1 cellular context compared by ENCODE assay signal in the genomic region with DNA sequence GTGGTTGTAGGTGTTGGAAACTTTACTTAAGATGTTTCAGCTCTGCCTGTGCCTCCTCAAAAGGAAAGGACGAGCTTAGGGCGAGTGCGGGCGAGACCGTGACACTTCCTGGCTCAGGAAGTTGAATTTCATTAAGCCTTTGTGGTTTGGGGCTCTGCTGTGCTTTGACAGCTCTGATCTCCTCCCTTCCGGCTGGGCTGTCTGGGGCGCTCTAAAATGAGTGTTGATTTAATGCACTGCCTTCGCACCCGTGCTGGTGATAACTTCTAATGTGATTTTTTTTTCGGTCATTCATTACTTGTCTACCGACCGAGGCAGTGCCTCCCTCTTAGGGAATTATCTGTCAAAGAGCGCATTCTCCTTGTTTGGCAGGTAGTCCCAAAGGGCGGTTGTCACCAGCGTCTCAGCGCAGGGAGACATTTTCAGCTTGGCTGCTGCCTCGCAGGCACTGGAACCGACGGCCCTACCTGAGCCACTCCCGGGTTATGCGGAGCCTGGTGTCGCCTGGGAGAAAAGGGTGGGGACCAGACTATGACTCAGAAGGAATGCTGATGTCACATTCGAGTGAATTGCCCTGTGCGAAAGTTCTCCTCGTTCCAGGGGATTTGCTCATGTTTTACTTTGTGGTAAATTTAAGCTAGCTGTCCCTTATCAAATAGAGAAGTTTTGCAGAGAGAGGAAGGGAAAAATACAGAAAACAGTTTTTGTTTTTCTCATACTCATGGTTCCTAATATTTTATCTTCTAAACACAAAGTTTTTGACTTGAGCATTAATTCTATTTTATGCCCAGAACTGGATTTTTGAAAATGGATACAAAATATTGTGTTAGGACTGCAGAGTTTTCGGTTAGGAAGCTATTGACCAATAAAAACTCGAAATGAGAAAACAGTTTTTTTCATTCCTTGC.
A peak's percentile ranks its signal among the peaks of the same experiment; 100 is the strongest.
TF ChIP-seq lines count a peak whose summit lies in the region.

No MANE protein-coding gene starts in this region.

TF ChIP-seq in H1, 55 proteins besides CTCF, POLR2A, EP300 and RAD21:
- TF ChIP-seq KDM5A (IDR thresholded peaks at IDR 0.05; ENCODE audit: low read length) (no peak), GTF2F1 (IDR thresholded peaks at IDR 0.05; ENCODE audit: borderline replicate concordance, low read depth, low read length) (no peak), YY1 (IDR thresholded peaks at IDR 0.05; ENCODE audit: low read depth, low read length) (no peak), MAX (IDR thresholded peaks at IDR 0.05) (peak; percentile 23; the same call in 1 of the 2 replicates), SP1 (IDR thresholded peaks at IDR 0.05; ENCODE audit: low read depth, low read length) (no peak), TAF7 (optimal IDR thresholded peaks at IDR 0.05; ENCODE audit: borderline replicate concordance, low read depth, low read length) (no peak), TCF12 (IDR thresholded peaks at IDR 0.05; ENCODE audit: low read depth, low read length) (no peak), SIN3A (conservative IDR thresholded peaks at IDR 0.05 in 1 of 2, IDR thresholded peaks at IDR 0.05 in 1 of 2; ENCODE audit: low read depth in 1 of 2, low read length in 2 of 2) (peak; percentile 10 to 91; a peak in 3 of 4 replicates), CHD2 (IDR thresholded peaks at IDR 0.05; ENCODE audit: low read length) (no peak), KDM1A (IDR thresholded peaks at IDR 0.05; ENCODE audit: borderline replicate concordance, low read length) (no peak), SIRT6 (IDR thresholded peaks at IDR 0.05; ENCODE audit: low read length) (no peak), CTBP2 (IDR thresholded peaks at IDR 0.05; ENCODE audit: borderline replicate concordance, insufficient read depth, insufficient read length, low read length) (peak; percentile 84), JUND (IDR thresholded peaks at IDR 0.05; ENCODE audit: low read length) (peak; percentile 65; the same call in 1 of the 2 replicates), SIX5 (IDR thresholded peaks at IDR 0.05; ENCODE audit: low read depth, low read length) (no peak), CBX5 (IDR thresholded peaks at IDR 0.05; ENCODE audit: low read depth, low read length) (no peak), KDM4A (IDR thresholded peaks at IDR 0.05; ENCODE audit: low read depth, low read length, severe bottlenecking) (no peak), SP4 (IDR thresholded peaks at IDR 0.05; ENCODE audit: low read length) (no peak), EGR1 (IDR thresholded peaks at IDR 0.05; ENCODE audit: borderline replicate concordance, low read depth, low read length) (no peak), CEBPB (IDR thresholded peaks at IDR 0.05; ENCODE audit: low read depth, low read length) (no peak), JUN (IDR thresholded peaks at IDR 0.05; ENCODE audit: low read depth, low read length) (no peak), TBP (IDR thresholded peaks at IDR 0.05; ENCODE audit: low read depth, low read length) (no peak), BACH1 (IDR thresholded peaks at IDR 0.05; ENCODE audit: low read length) (no peak), CHD1 (IDR thresholded peaks at IDR 0.05; ENCODE audit: low read depth, low read length) (no peak), POLR2AphosphoS5 (IDR thresholded peaks at IDR 0.05; ENCODE audit: low read depth, low read length) (no peak), RFX5 (IDR thresholded peaks at IDR 0.05; ENCODE audit: borderline replicate concordance, low read depth, low read length) (no peak), HDAC6 (IDR thresholded peaks at IDR 0.05; ENCODE audit: low read depth, low read length) (no peak), TEAD4 (IDR thresholded peaks at IDR 0.05; ENCODE audit: low read depth, low read length) (0 out of 2 replicates have a peak, but pooled peaks have one; percentile 11), CREB1 (IDR thresholded peaks at IDR 0.05) (no peak), ZNF274 (IDR thresholded peaks at IDR 0.05; ENCODE audit: borderline replicate concordance, extremely low read depth, low read length) (no peak), HDAC2 (IDR thresholded peaks at IDR 0.05; ENCODE audit: borderline replicate concordance in 1 of 2, low read depth in 2 of 2, low read length in 2 of 2) (0 out of 4 replicates have a peak, but pooled peaks of 1 of the 2 experiments have one; percentile 74), SUZ12 (IDR thresholded peaks at IDR 0.05; ENCODE audit: low read length) (no peak), BRCA1 (IDR thresholded peaks at IDR 0.05; ENCODE audit: low read depth, low read length) (no peak), FOSL1 (IDR thresholded peaks at IDR 0.05; ENCODE audit: insufficient read depth, low read depth, low read length) (no peak), NRF1 (IDR thresholded peaks at IDR 0.05; ENCODE audit: low read depth, low read length) (no peak), SP2 (IDR thresholded peaks at IDR 0.05; ENCODE audit: low read length) (no peak), GABPA (IDR thresholded peaks at IDR 0.05; ENCODE audit: borderline replicate concordance, insufficient read depth, low read length) (no peak), NANOG (IDR thresholded peaks at IDR 0.05; ENCODE audit: insufficient read depth, low read depth, low read length, poor library complexity, severe bottlenecking) (no peak), EZH2 (IDR thresholded peaks at IDR 0.05; ENCODE audit: low read depth, low read length, severe bottlenecking) (no peak), ASH2L (IDR thresholded peaks at IDR 0.05; ENCODE audit: low read length) (no peak), MAFK (IDR thresholded peaks at IDR 0.05; ENCODE audit: low read depth, low read length) (no peak), E2F6 (IDR thresholded peaks at IDR 0.05) (no peak), CBX8 (IDR thresholded peaks at IDR 0.05; ENCODE audit: borderline replicate concordance, low read depth, low read length) (no peak), PHF8 (conservative IDR thresholded peaks at IDR 0.05; ENCODE audit: low read depth, low read length) (no peak), CHD7 (IDR thresholded peaks at IDR 0.05; ENCODE audit: insufficient replicate concordance, low read length) (no peak), SAP30 (IDR thresholded peaks at IDR 0.05; ENCODE audit: insufficient read depth, insufficient replicate concordance, low read length) (peak; percentile 96), RNF2 (IDR thresholded peaks at IDR 0.05; ENCODE audit: borderline replicate concordance, low read depth, low read length, missing control alignments, poor library complexity, severe bottlenecking) (no peak), POU5F1 (IDR thresholded peaks at IDR 0.05; ENCODE audit: low read depth, low read length) (no peak), BCL11A (IDR thresholded peaks at IDR 0.05; ENCODE audit: low read depth in 2 of 2, low read length in 2 of 2) (no peak), RXRA (IDR thresholded peaks at IDR 0.05; ENCODE audit: insufficient read depth, low read depth, low read length) (no peak), SRF (IDR thresholded peaks at IDR 0.05; ENCODE audit: low read depth, low read length) (no peak), TAF1 (IDR thresholded peaks at IDR 0.05; ENCODE audit: low read depth, low read length) (peak; percentile 56; the same call in 1 of the 2 replicates), RBBP5 (IDR thresholded peaks at IDR 0.05; ENCODE audit: borderline replicate concordance, low read depth, low read length) (no peak)
- TF ChIP-seq, protein P1, sequence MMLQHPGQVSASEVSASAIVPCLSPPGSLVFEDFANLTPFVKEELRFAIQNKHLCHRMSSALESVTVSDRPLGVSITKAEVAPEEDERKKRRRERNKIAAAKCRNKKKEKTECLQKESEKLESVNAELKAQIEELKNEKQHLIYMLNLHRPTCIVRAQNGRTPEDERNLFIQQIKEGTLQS (IDR thresholded peaks at IDR 0.05; ENCODE audit: insufficient read depth, low read depth, low read length): no peak
- TF ChIP-seq, protein P2, sequence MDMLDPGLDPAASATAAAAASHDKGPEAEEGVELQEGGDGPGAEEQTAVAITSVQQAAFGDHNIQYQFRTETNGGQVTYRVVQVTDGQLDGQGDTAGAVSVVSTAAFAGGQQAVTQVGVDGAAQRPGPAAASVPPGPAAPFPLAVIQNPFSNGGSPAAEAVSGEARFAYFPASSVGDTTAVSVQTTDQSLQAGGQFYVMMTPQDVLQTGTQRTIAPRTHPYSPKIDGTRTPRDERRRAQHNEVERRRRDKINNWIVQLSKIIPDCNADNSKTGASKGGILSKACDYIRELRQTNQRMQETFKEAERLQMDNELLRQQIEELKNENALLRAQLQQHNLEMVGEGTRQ (IDR thresholded peaks at IDR 0.05; ENCODE audit: low read length): no peak
- TF ChIP-seq, protein P3, sequence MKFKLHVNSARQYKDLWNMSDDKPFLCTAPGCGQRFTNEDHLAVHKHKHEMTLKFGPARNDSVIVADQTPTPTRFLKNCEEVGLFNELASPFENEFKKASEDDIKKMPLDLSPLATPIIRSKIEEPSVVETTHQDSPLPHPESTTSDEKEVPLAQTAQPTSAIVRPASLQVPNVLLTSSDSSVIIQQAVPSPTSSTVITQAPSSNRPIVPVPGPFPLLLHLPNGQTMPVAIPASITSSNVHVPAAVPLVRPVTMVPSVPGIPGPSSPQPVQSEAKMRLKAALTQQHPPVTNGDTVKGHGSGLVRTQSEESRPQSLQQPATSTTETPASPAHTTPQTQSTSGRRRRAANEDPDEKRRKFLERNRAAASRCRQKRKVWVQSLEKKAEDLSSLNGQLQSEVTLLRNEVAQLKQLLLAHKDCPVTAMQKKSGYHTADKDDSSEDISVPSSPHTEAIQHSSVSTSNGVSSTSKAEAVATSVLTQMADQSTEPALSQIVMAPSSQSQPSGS (IDR thresholded peaks at IDR 0.05; ENCODE audit: low read length): no peak
